1 cellular context compared by ENCODE assay signal in the genomic region with DNA sequence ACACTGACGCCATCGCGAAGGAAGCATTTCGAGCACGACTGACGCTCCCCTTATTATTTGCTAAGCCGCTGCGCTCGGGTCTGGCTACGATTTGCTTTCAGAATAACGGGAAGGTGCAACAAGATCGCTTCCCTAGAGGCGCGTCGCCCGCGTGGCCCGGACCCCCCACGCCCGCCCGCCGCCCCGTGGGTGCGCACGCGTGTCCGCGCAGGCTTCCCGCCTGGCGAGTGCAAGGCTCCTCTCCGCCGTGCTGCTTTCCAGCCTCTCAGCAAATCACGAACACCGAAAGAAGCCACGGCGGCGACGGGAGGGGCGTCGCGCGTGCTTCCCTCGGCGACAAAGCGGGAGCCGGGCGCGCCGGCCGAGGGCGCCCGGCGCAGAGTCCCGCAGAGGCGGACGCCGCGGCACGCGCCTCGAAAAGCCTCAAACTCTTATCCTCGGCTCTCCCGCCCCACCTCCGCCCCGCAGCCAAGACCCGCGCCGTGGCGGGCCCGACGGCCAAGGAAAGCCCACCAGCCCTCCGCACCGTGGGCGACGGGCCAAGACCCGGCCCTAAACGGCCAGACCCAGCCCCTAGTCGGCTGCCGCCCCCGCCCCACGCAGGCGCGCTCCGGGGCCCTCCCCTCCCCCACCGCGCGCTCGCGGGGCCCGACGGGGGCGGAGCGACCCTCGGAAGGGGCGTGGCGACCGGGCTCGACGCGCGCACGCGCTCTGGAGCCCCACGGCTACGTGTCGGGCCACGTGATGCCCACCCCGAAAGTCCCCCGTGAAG.
TF ChIP-seq lines count a peak whose summit lies in the region.

No MANE protein-coding gene starts in this region.

TF ChIP-seq in K562, 482 proteins besides CTCF, POLR2A, EP300 and RAD21 (continued from another document and continues in another):
- TF ChIP-seq HMGXB4 (CRISPR knock-in tag; IDR thresholded peaks at IDR 0.05): peak; percentile 23
- peak; percentile 91 for TF ChIP-seq CCNT2 (IDR thresholded peaks at IDR 0.05; ENCODE audit: borderline replicate concordance, extremely low read depth, insufficient read length, low read depth, low read length)
- TF ChIP-seq MTA3 (IDR thresholded peaks at IDR 0.05; ENCODE audit: borderline replicate concordance): peak; percentile 95
- TF ChIP-seq ZBTB17 (CRISPR knock-in tag; IDR thresholded peaks at IDR 0.05): peak; percentile 88; the same call in 1 of the 2 replicates
- TF ChIP-seq CBX3 (IDR thresholded peaks at IDR 0.05; ENCODE audit: borderline replicate concordance in 1 of 2, low read length in 2 of 2): peak in 1 of 2 experiments; percentile 23; a peak in 1 of 3 replicates
- TF ChIP-seq HNRNPLL (IDR thresholded peaks at IDR 0.05; ENCODE audit: low read depth, low read length, poor library complexity, severe bottlenecking): peak; percentile 77
- TF ChIP-seq DPF2 (IDR thresholded peaks at IDR 0.05): 0 out of 2 replicates have a peak, but pooled peaks have one; percentile 8
- peak; percentile 82; the same call in 1 of the 2 replicates for TF ChIP-seq PHF8 (IDR thresholded peaks at IDR 0.05; ENCODE audit: borderline replicate concordance, low read length)
- TF ChIP-seq SIN3A (IDR thresholded peaks at IDR 0.05; ENCODE audit: borderline replicate concordance in 2 of 2, control insufficient read depth in 1 of 2, low read depth in 2 of 2, low read length in 2 of 2): peak; percentile 29 to 38; a peak in 2 of 4 replicates
- no peak for TF ChIP-seq SFPQ (IDR thresholded peaks at IDR 0.05; ENCODE audit: low read depth, low read length)
- TF ChIP-seq STAT5B (CRISPR knock-in tag; IDR thresholded peaks at IDR 0.05): no peak
- no peak for TF ChIP-seq CAMTA2 (CRISPR knock-in tag; conservative IDR thresholded peaks at IDR 0.05)
- TF ChIP-seq POLR2G (IDR thresholded peaks at IDR 0.05; ENCODE audit: low read depth, low read length): peak; percentile 93
- TF ChIP-seq, protein P1, sequence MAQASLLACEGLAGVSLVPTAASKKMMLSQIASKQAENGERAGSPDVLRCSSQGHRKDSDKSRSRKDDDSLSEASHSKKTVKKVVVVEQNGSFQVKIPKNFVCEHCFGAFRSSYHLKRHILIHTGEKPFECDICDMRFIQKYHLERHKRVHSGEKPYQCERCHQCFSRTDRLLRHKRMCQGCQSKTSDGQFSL (CRISPR knock-in tag; IDR thresholded peaks at IDR 0.05): peak; percentile 91
- TF ChIP-seq, protein P1 (tag; IDR thresholded peaks at IDR 0.05): no peak; a peak in 2 of 4 replicates
- 0 out of 2 replicates have a peak, but pooled peaks have one; percentile 4 for TF ChIP-seq JUND (IDR thresholded peaks at IDR 0.05; ENCODE audit: borderline replicate concordance, low read depth, low read length)
- no peak for TF ChIP-seq JUND (tag; IDR thresholded peaks at IDR 0.05; ENCODE audit: borderline replicate concordance, low read depth, low read length)
- no peak for TF ChIP-seq ZNF324 (CRISPR knock-in tag; IDR thresholded peaks at IDR 0.05)
- TF ChIP-seq TARDBP (IDR thresholded peaks at IDR 0.05): peak; percentile 98
- TF ChIP-seq NFATC3 (IDR thresholded peaks at IDR 0.05): no peak
- TF ChIP-seq NR4A1 (CRISPR knock-in tag; IDR thresholded peaks at IDR 0.05): peak; percentile 84; the same call in 1 of the 2 replicates
- peak; percentile 71; the same call in 1 of the 2 replicates for TF ChIP-seq NR4A1 (tag; IDR thresholded peaks at IDR 0.05)
- TF ChIP-seq NR2F6 (CRISPR knock-in tag; IDR thresholded peaks at IDR 0.05): no peak
- peak; percentile 54; the same call in 1 of the 2 replicates for TF ChIP-seq POLR2AphosphoS2 (IDR thresholded peaks at IDR 0.05; ENCODE audit: low read length)
- TF ChIP-seq HES1 (IDR thresholded peaks at IDR 0.05; ENCODE audit: low read depth): peak; percentile 68
- TF ChIP-seq RNF2 (IDR thresholded peaks at IDR 0.05): peak; percentile 21; the same call in 1 of the 2 replicates
- TF ChIP-seq NFRKB (IDR thresholded peaks at IDR 0.05; ENCODE audit: low read depth): 0 out of 2 replicates have a peak, but pooled peaks have one; percentile 0
- TF ChIP-seq GATAD2B (IDR thresholded peaks at IDR 0.05; ENCODE audit: borderline replicate concordance): peak; percentile 99
- peak; percentile 99 for TF ChIP-seq L3MBTL2 (IDR thresholded peaks at IDR 0.05)
- TF ChIP-seq MYC (IDR thresholded peaks at IDR 0.05; ENCODE audit: low read depth, low read length): peak; percentile 84
- TF ChIP-seq MYC (CRISPR knock-in tag; IDR thresholded peaks at IDR 0.05; ENCODE audit: borderline replicate concordance, low read depth): no peak
- TF ChIP-seq TCF3 (CRISPR knock-in tag; IDR thresholded peaks at IDR 0.05): no peak
- peak; percentile 55 for TF ChIP-seq ZNF764 (CRISPR knock-in tag; IDR thresholded peaks at IDR 0.05; ENCODE audit: low read depth)
- no peak for TF ChIP-seq ELF4 (CRISPR knock-in tag; IDR thresholded peaks at IDR 0.05)
- TF ChIP-seq ATF1 (CRISPR knock-in tag; IDR thresholded peaks at IDR 0.05): peak; percentile 6; the same call in 1 of the 2 replicates
- TF ChIP-seq ATF1 (tag; IDR thresholded peaks at IDR 0.05): peak; percentile 84
- peak; percentile 82; the same call in 1 of the 2 replicates for TF ChIP-seq NR2C2 (CRISPR knock-in tag; IDR thresholded peaks at IDR 0.05)
- no peak; the same call in 1 of the 2 replicates for TF ChIP-seq NR2C2 (tag; IDR thresholded peaks at IDR 0.05)
- no peak for TF ChIP-seq SRF (CRISPR knock-in tag; IDR thresholded peaks at IDR 0.05)
- no peak for TF ChIP-seq ZNF780A (CRISPR knock-in tag; IDR thresholded peaks at IDR 0.05)
- peak; percentile 74 for TF ChIP-seq BHLHE40 (IDR thresholded peaks at IDR 0.05; ENCODE audit: low read length)
- TF ChIP-seq ZNF592 (IDR thresholded peaks at IDR 0.05): peak; percentile 80
- TF ChIP-seq CTBP1 (IDR thresholded peaks at IDR 0.05; ENCODE audit: borderline replicate concordance): peak; percentile 99
- peak; percentile 54 for TF ChIP-seq SOX6 (IDR thresholded peaks at IDR 0.05)
- TF ChIP-seq HNRNPK (IDR thresholded peaks at IDR 0.05; ENCODE audit: low read depth, low read length, poor library complexity, severe bottlenecking): peak; percentile 21
- 0 out of 2 replicates have a peak, but pooled peaks have one; percentile 29 for TF ChIP-seq TEAD4 (IDR thresholded peaks at IDR 0.05; ENCODE audit: low read length)
- TF ChIP-seq TEAD4 (CRISPR knock-in tag; IDR thresholded peaks at IDR 0.05; ENCODE audit: borderline replicate concordance): no peak
- peak; percentile 75 for TF ChIP-seq ZNF224 (CRISPR knock-in tag; IDR thresholded peaks at IDR 0.05)
- no peak for TF ChIP-seq ZBTB26 (CRISPR knock-in tag; IDR thresholded peaks at IDR 0.05)
- no peak for TF ChIP-seq ZNF134 (CRISPR knock-in tag; conservative IDR thresholded peaks at IDR 0.05)
- TF ChIP-seq TAF1 (IDR thresholded peaks at IDR 0.05; ENCODE audit: control insufficient read depth, extremely low read depth, insufficient read depth, low read length, severe bottlenecking): peak; percentile 68
- TF ChIP-seq KDM2B (CRISPR knock-in tag; IDR thresholded peaks at IDR 0.05): peak; percentile 26; the same call in 1 of the 2 replicates
- TF ChIP-seq NR3C1 (CRISPR knock-in tag; IDR thresholded peaks at IDR 0.05): peak; percentile 82
- TF ChIP-seq E2F5 (CRISPR knock-in tag; IDR thresholded peaks at IDR 0.05): peak; percentile 91; the same call in 1 of the 2 replicates
- no peak for TF ChIP-seq RBM39 (optimal IDR thresholded peaks at IDR 0.05; ENCODE audit: low read depth, low read length)
- TF ChIP-seq, protein P2, sequence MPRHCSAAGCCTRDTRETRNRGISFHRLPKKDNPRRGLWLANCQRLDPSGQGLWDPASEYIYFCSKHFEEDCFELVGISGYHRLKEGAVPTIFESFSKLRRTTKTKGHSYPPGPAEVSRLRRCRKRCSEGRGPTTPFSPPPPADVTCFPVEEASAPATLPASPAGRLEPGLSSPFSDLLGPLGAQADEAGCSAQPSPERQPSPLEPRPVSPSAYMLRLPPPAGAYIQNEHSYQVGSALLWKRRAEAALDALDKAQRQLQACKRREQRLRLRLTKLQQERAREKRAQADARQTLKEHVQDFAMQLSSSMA (CRISPR knock-in tag; IDR thresholded peaks at IDR 0.05): peak; percentile 21; the same call in 1 of the 2 replicates
- 0 out of 2 replicates have a peak, but pooled peaks have one; percentile 36 for TF ChIP-seq RBM14 (IDR thresholded peaks at IDR 0.05; ENCODE audit: borderline replicate concordance, insufficient read depth, low read depth, low read length)
